Comparison of ENCODE assay signal across 1 cellular context in genomic region chr1:236156512-236157208, GRCh38.
TF ChIP-seq lines count a peak whose summit lies in the region.

No MANE protein-coding gene starts in this region.

TF ChIP-seq in GM12878, 131 proteins besides CTCF, POLR2A, EP300 and RAD21 (continued from another document and continues in another):
- TF ChIP-seq ZNF687 (IDR thresholded peaks at IDR 0.05) (peak; percentile 92), MTA2 (IDR thresholded peaks at IDR 0.05; ENCODE audit: low read depth) (peak; percentile 97), RELA (IDR thresholded peaks at IDR 0.05; ENCODE audit: borderline replicate concordance, partially characterized antibody) (peak; percentile 69), SUZ12 (IDR thresholded peaks at IDR 0.05; ENCODE audit: unreplicated experiment) (no peak), IRF5 (IDR thresholded peaks at IDR 0.05; ENCODE audit: borderline replicate concordance) (no peak), CREM (IDR thresholded peaks at IDR 0.05; ENCODE audit: low read depth) (peak; percentile 87), SREBF2 (IDR thresholded peaks at IDR 0.05; ENCODE audit: low read length) (no peak), JUNB (IDR thresholded peaks at IDR 0.05) (peak; percentile 51; the same call in 1 of the 2 replicates), PRDM15 (CRISPR knock-in tag; IDR thresholded peaks at IDR 0.05) (no peak), STAT3 (IDR thresholded peaks at IDR 0.05; ENCODE audit: low read depth, low read length) (0 out of 2 replicates have a peak, but pooled peaks have one; percentile 56), BMI1 (IDR thresholded peaks at IDR 0.05; ENCODE audit: borderline replicate concordance) (peak; percentile 95), CEBPZ (IDR thresholded peaks at IDR 0.05; ENCODE audit: low read depth, low read length) (no peak), ATF7 (IDR thresholded peaks at IDR 0.05; ENCODE audit: low read depth) (peak; percentile 93), USF2 (IDR thresholded peaks at IDR 0.05; ENCODE audit: borderline replicate concordance, low read depth, low read length) (peak; percentile 62), BACH1 (IDR thresholded peaks at IDR 0.05; ENCODE audit: borderline replicate concordance) (peak; percentile 68; the same call in 1 of the 2 replicates), LARP7 (IDR thresholded peaks at IDR 0.05) (no peak; the same call in 1 of the 2 replicates), SP1 (IDR thresholded peaks at IDR 0.05; ENCODE audit: low read depth, low read length) (peak; percentile 53), ATF2 (IDR thresholded peaks at IDR 0.05; ENCODE audit: low read length) (peak; percentile 94), NR2C1 (IDR thresholded peaks at IDR 0.05) (no peak), ZNF274 (IDR thresholded peaks at IDR 0.05; ENCODE audit: insufficient read depth, insufficient read length) (no peak), ZNF622 (IDR thresholded peaks at IDR 0.05) (no peak), HCFC1 (IDR thresholded peaks at IDR 0.05; ENCODE audit: low read length) (no peak), NRF1 (conservative IDR thresholded peaks at IDR 0.05; ENCODE audit: low read depth, low read length) (no peak), NKRF (conservative IDR thresholded peaks at IDR 0.05) (peak; percentile 74), BCL3 (IDR thresholded peaks at IDR 0.05; ENCODE audit: borderline replicate concordance, insufficient read depth, low read depth, low read length, poor library complexity, severe bottlenecking) (no peak), YBX1 (IDR thresholded peaks at IDR 0.05) (no peak), NR2C2 (IDR thresholded peaks at IDR 0.05; ENCODE audit: borderline replicate concordance, control insufficient read depth, insufficient read length, low read depth) (no peak), CBX5 (IDR thresholded peaks at IDR 0.05; ENCODE audit: low read depth) (peak; percentile 44; the same call in 1 of the 2 replicates), SUPT20H (IDR thresholded peaks at IDR 0.05; ENCODE audit: borderline replicate concordance, control insufficient read depth, low read depth, low read length) (no peak), ZSCAN29 (IDR thresholded peaks at IDR 0.05) (no peak), EGR1 (IDR thresholded peaks at IDR 0.05; ENCODE audit: borderline replicate concordance in 1 of 2, low read depth in 2 of 2, low read length in 2 of 2) (0 out of 3 replicates have a peak, but pooled peaks of 1 of the 2 experiments have one; percentile 36), ZZZ3 (IDR thresholded peaks at IDR 0.05; ENCODE audit: control insufficient read depth, insufficient read length, low read depth) (no peak), ESRRA (IDR thresholded peaks at IDR 0.05; ENCODE audit: low read length) (no peak), NFYA (IDR thresholded peaks at IDR 0.05; ENCODE audit: borderline replicate concordance, low read depth, low read length) (no peak), E2F4 (IDR thresholded peaks at IDR 0.05; ENCODE audit: low read depth, low read length) (no peak), RBBP5 (conservative IDR thresholded peaks at IDR 0.05) (no peak), TAF1 (IDR thresholded peaks at IDR 0.05; ENCODE audit: borderline replicate concordance, low read depth, low read length) (no peak), PML (IDR thresholded peaks at IDR 0.05; ENCODE audit: low read length) (0 out of 2 replicates have a peak, but pooled peaks have one; percentile 65), ATF3 (IDR thresholded peaks at IDR 0.05; ENCODE audit: borderline replicate concordance, extremely low read depth, low read depth, low read length) (no peak)
